ENCODE assay signal across 8 cellular contexts in genomic region chr5:139481122-139481533, GRCh38. TPM values are rescaled to one million over a fixed set of nuclear protein-coding genes. Genes with fewer than 3 reads are reported as not detected.
A peak's percentile ranks its signal among the peaks of the same experiment; 100 is the strongest.
DNase-seq lines count a peak whose midpoint lies in the region; ATAC-seq and TF ChIP-seq lines count a peak whose summit lies in the region.

No MANE protein-coding gene starts in this region.

- H3K36me3 ChIP-seq in right atrium auricular region (peaks cover 40% of the 10 kb centered on the region), suprapubic skin (peaks cover 28% of the 10 kb centered on the region)

- H3K4me1 Mint-ChIP-seq in activated naive CD4-positive, alpha-beta T cell treated with anti-CD3 and anti-CD28 coated beads, Interleukin-2, amount 10 ng/mL, durations not matched to agents 7 days and 5 days: peaks cover 58% of the 10 kb centered on the region

- H3K27ac ChIP-seq in right atrium auricular region: peak overlapping the region; percentile 92 to 100
- peak overlapping the region; percentile 94 for H3K27ac ChIP-seq in suprapubic skin

- TF ChIP-seq POLR2A in suprapubic skin (IDR thresholded peaks at IDR 0.05): no peak

- TF ChIP-seq EP300 in suprapubic skin (IDR thresholded peaks at IDR 0.05): no peak

- DNase-seq in KBM-7 (peak; percentile 39), right atrium auricular region (ENCODE audit: low spot score) (no peak), suprapubic skin (ENCODE audit: low spot score in 2 of 2) (no peak), A172 (ENCODE audit: low spot score) (no peak), GM19240 (ENCODE audit: insufficient read length, low spot score) (no peak), NCI-H1105 (lab: John Stamatoyannopoulos, UW) (no peak)
- DNase-seq in activated naive CD4-positive, alpha-beta T cell treated with anti-CD3 and anti-CD28 coated beads, Interleukin-2, amount 10 ng/mL, durations not matched to agents 7 days and 5 days: peak; percentile 52

- in situ Hi-C loops in KBM-7 (cut with MboI; ENCODE audit: low pct_unique_long_range_greater_than_20kb, low sequenced_read_pairs): no loop called here

- no peaks in the 10 kb centered on the region for H3K27me3 ChIP-seq in right atrium auricular region
- no peaks in the 10 kb centered on the region for H3K27me3 ChIP-seq in suprapubic skin

- H3K27me3 Mint-ChIP-seq in activated naive CD4-positive, alpha-beta T cell treated with anti-CD3 and anti-CD28 coated beads, Interleukin-2, amount 10 ng/mL, durations not matched to agents 7 days and 5 days: no peaks in the 10 kb centered on the region

- H3K4me1 ChIP-seq in right atrium auricular region (peaks cover 0 to 69% of the 10 kb centered on the region in 2 donors), suprapubic skin (peaks cover 46% of the 10 kb centered on the region)

- H3K4me3 Mint-ChIP-seq in activated naive CD4-positive, alpha-beta T cell treated with anti-CD3 and anti-CD28 coated beads, Interleukin-2, amount 10 ng/mL, durations not matched to agents 7 days and 5 days: peak overlapping the region; percentile 87

- peaks cover 40% of the 10 kb centered on the region for H3K36me3 Mint-ChIP-seq in activated naive CD4-positive, alpha-beta T cell treated with anti-CD3 and anti-CD28 coated beads, Interleukin-2, amount 10 ng/mL, durations not matched to agents 7 days and 5 days

- CTCF ChIA-PET in activated naive CD4-positive, alpha-beta T cell treated with anti-CD3 and anti-CD28 coated beads, Interleukin-2, amount 10 ng/mL, durations not matched to agents 7 days and 5 days (lab: Charles Lee): interaction anchor here (1.3 to 3.1 kb wide), 10 partner anchors 8 to 61 kb away, joined by 4 to 43 read pairs (median 8); partner anchors contain the start of gene SMIM33

- no peak for TF ChIP-seq CTCF in right atrium auricular region (IDR thresholded peaks at IDR 0.05)
- TF ChIP-seq CTCF in suprapubic skin (IDR thresholded peaks at IDR 0.05): no peak

- H3K27ac Mint-ChIP-seq in activated naive CD4-positive, alpha-beta T cell treated with anti-CD3 and anti-CD28 coated beads, Interleukin-2, amount 10 ng/mL, durations not matched to agents 7 days and 5 days: peak overlapping the region; percentile 97

- 68% methylated on average over 5 of the region's 12 CpGs for WGBS in suprapubic skin

- ATAC-seq in HG03196 (IDR thresholded peaks at IDR 0.05; ENCODE audit: unreplicated experiment): no peak

- H3K4me3 ChIP-seq in right atrium auricular region (peak overlapping the region; percentile 53 to 60), suprapubic skin (peak overlapping the region; percentile 53)

- no peaks in the 10 kb centered on the region for H3K9me3 ChIP-seq in right atrium auricular region
- no peaks in the 10 kb centered on the region for H3K9me3 ChIP-seq in suprapubic skin

- no peaks in the 10 kb centered on the region for H3K9me3 Mint-ChIP-seq in activated naive CD4-positive, alpha-beta T cell treated with anti-CD3 and anti-CD28 coated beads, Interleukin-2, amount 10 ng/mL, durations not matched to agents 7 days and 5 days

RNA-seq across cellular contexts. Expression of gene STING1, which starts 1.4 kb away (rescaled TPM):
- total RNA-seq in right atrium auricular region (100 to 1,000 TPM in 1 of 2 donors, 10 to 100 TPM in 1; 80.0 to 123 TPM), suprapubic skin (10 to 100 TPM; 11.3 to 20.3 (median 14.8) TPM)
- total RNA-seq in A172 (2014; rRNA removed; shearing (Covaris generic)): 32.2 and 39.0 TPM in 2 replicates

RNA-seq across cellular contexts. Expression of gene SMIM33, which starts 10.3 kb away (rescaled TPM):
- not detected for total RNA-seq in right atrium auricular region
- total RNA-seq in suprapubic skin: not detected
- total RNA-seq in A172 (2014; rRNA removed; shearing (Covaris generic)): not detected in 2 replicates

RNA-seq across cellular contexts. Expression of gene ECSCR, which starts 18.6 kb away (rescaled TPM):
- 10 to 100 TPM; 30.1 to 35.4 TPM for total RNA-seq in right atrium auricular region
- total RNA-seq in suprapubic skin: 10 to 100 TPM in 2 of 4 donors, 1 to 10 TPM in 2; 4.2 to 16.6 (median 9.4) TPM
- total RNA-seq in A172 (2014; rRNA removed; shearing (Covaris generic)): 0.62 and 1.8 TPM in 2 replicates

RNA-seq across cellular contexts. Expression of gene DNAJC18, which starts 41.8 kb away (rescaled TPM):
- total RNA-seq in right atrium auricular region (1 to 10 TPM; 5.9 to 8.5 TPM), suprapubic skin (1 to 10 TPM; 2.2 to 7.2 (median 2.9) TPM)
- 6.4 and 8.2 TPM in 2 replicates for total RNA-seq in A172 (2014; rRNA removed; shearing (Covaris generic))

Comparison
In these comparisons a context has a peak if more than half of its experiments do, and no peak if none do; other contexts are left out.
1. DNase-seq: peak in KBM-7 (single experiment) and activated naive CD4-positive, alpha-beta T cell treated with anti-CD3 and anti-CD28 coated beads, Interleukin-2, amount 10 ng/mL, durations not matched to agents 7 days and 5 days (single experiment); none in right atrium auricular region (single experiment), suprapubic skin (0 of 2), A172 (single experiment), GM19240 (single experiment) and NCI-H1105 (single experiment).